Comparison of ENCODE assay signal across 18 cellular contexts in the genomic region with DNA sequence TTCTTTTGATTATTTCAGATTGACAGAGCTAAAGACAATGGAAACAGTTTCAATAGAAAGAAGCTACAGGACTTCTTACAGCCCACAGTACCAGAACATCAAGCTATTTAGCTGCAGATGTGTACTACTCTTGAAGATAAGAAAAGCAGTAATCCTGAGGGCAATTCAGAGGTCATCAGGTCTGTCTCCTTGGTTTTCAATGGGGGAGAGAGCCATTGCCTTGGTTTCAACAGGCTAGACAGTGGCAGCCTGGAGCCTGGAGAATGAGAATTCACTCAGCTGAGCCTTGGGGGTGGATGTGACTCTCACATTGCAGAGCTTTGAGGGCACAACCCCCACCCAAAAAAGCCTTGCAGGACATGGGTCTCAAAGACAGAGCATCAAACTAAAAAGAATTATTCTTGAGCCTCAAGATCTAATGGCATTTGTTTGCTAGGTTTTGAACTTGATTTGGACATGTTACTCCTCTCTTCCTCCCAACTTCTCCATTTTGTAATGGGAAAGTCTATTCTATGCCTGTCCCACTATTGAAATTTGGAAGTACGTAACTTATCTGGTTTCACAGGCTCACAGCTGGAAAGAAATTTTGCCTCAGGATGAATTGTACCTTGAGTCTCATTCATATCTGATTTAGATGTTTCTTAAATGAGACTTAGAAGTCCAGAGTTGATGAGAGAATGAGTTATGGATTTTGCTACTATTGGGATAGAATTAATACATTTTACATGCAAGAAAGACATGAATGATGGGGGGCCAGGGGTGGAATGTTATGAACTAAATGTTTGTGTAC. TPM values are rescaled to one million over a fixed set of nuclear protein-coding genes. Genes with fewer than 3 reads are reported as not detected.
DNase-seq lines count a peak whose midpoint lies in the region; ATAC-seq and TF ChIP-seq lines count a peak whose summit lies in the region.
"Had no signal": no experiment of that assay in that cellular context is flagged by ENCODE, and none has a peak within 500 bp of the region (broad histone marks: within the 10 kb centered on the region; RNA-seq: fewer than 3 reads in every experiment).

No MANE protein-coding gene starts in this region.

- ATAC-seq in HG02588 (IDR thresholded peaks at IDR 0.05; ENCODE audit: unreplicated experiment): no peak
- ATAC-seq: activated CD8-positive, alpha-beta memory T cell treated with anti-CD3 and anti-CD28 coated beads, Interleukin-2, amount 10 ng/mL, durations not matched to agents 7 days and 5 days had no signal

- CTCF ChIA-PET in mammary epithelial cell (lab: Charles Lee; ENCODE audit: low non-redundant PET): no interaction called here

- H2AK5ac ChIP-seq in mesenchymal stem cell (ENCODE audit: low read length, severe bottlenecking): peak overlapping the region; percentile 99

- no peak for DNase-seq in activated CD4-positive, alpha-beta T cell treated with anti-CD3 and anti-CD28 coated beads, Interleukin-2, amount 10 ng/mL, durations not matched to agents 24 days and 14 days
- DNase-seq in activated CD4-positive, alpha-beta T cell treated with anti-CD3 and anti-CD28 coated beads, Interleukin-2, amount 50 U/mL, for 4 hours: no peak
- no peak for DNase-seq in mammary epithelial cell
- DNase-seq in mesenchymal stem cell: no peak
- DNase-seq in type B pancreatic cell (ENCODE audit: extremely low spot score, unreplicated experiment): no peak
- no peak for DNase-seq in hypothalamus (lab: John Stamatoyannopoulos, UW)
- no peak for DNase-seq in mesenteric fat pad (ENCODE audit: low spot score)
- DNase-seq: 8988T; activated CD8-positive, alpha-beta memory T cell treated with anti-CD3 and anti-CD28 coated beads, Interleukin-2, amount 10 ng/mL, durations not matched to agents 7 days and 5 days; activated naive CD8-positive, alpha-beta T cell treated with anti-CD3 and anti-CD28 coated beads for 36 hours; Karpas-422; NCI-H1930; NCI-H82; right lobe of liver; SHP77 treated with DMSO at 0.1 percent for 48 hours had no signal

- no peak overlapping the region for H3K4me3 ChIP-seq in mammary epithelial cell (replicated peaks in 1 of 3; ENCODE audit: insufficient read depth in 1 of 3, low read depth in 2 of 3, low read length in 3 of 3)
- no peak overlapping the region for H3K4me3 ChIP-seq in mesenchymal stem cell (ENCODE audit: insufficient read depth in 1 of 2, low read depth in 1 of 2, low read length in 2 of 2)
- H3K4me3 ChIP-seq: right lobe of liver had no signal

- BruUV-seq in mammary epithelial cell (replicated peaks; lab: Mats Ljungman, UMichigan): no TSS peak

- no peak overlapping the region for H3K14ac ChIP-seq in mesenchymal stem cell (ENCODE audit: low read length in 2 of 2)

- peak overlapping the region; percentile 57 to 89 for H3K4ac ChIP-seq in mesenchymal stem cell (ENCODE audit: low read depth in 1 of 2, low read length in 2 of 2)

- peak overlapping the region; percentile 50 for H4K8ac ChIP-seq in mesenchymal stem cell (ENCODE audit: low read length)

- no peaks in the 10 kb centered on the region for H3K79me2 ChIP-seq in mammary epithelial cell (ENCODE audit: insufficient read depth, low read length)

- H3K23ac ChIP-seq in mesenchymal stem cell (ENCODE audit: low read length in 2 of 2): no peak overlapping the region

- no peaks in the 10 kb centered on the region for H3K79me1 ChIP-seq in mesenchymal stem cell (replicated peaks; ENCODE audit: low read length, poor library complexity, severe bottlenecking)

- peak overlapping the region; percentile 65 to 94 for H2BK12ac ChIP-seq in mesenchymal stem cell (ENCODE audit: low read length in 2 of 2)

- in situ Hi-C loops in mammary epithelial cell (cut with MboI; ENCODE audit: low sequenced_read_pairs in 2 of 2): no loop called here

- dilution Hi-C loops in mammary epithelial cell (cut with HindIII; ENCODE audit: low sequenced_read_pairs): no loop called here

- peak overlapping the region; percentile 95 for H2BK120ac ChIP-seq in mesenchymal stem cell (ENCODE audit: low read depth, low read length)

- intact Hi-C loops in activated CD4-positive, alpha-beta T cell treated with anti-CD3 and anti-CD28 coated beads, Interleukin-2, amount 10 ng/mL, durations not matched to agents 24 days and 14 days (cut with micrococcal nuclease): no loop called here
- intact Hi-C loops in mammary epithelial cell (cut with micrococcal nuclease): loop anchor here (5.0 kb wide), 1 partner anchor 40 kb away; a partner anchor contains a TSS

- H3K9me3 ChIP-seq in mammary epithelial cell (replicated peaks; ENCODE audit: insufficient read depth, low read length) (no peaks in the 10 kb centered on the region), mesenchymal stem cell (ENCODE audit: control insufficient read depth, low read length) (no peaks in the 10 kb centered on the region)
- H3K9me3 ChIP-seq: right lobe of liver had no signal

- peak overlapping the region; percentile 78 for H2BK5ac ChIP-seq in mesenchymal stem cell (ENCODE audit: low read depth, low read length, poor library complexity, severe bottlenecking)

- H4K20me1 ChIP-seq in mammary epithelial cell (ENCODE audit: insufficient read depth, low read length): no peaks in the 10 kb centered on the region

- peak overlapping the region; percentile 82 to 87 for H3K18ac ChIP-seq in mesenchymal stem cell (ENCODE audit: low read depth in 1 of 2, low read length in 2 of 2)

- peaks cover 9% of the 10 kb centered on the region for H3K9me3 Mint-ChIP-seq in activated CD4-positive, alpha-beta T cell treated with anti-CD3 and anti-CD28 coated beads, Interleukin-2, amount 10 ng/mL, durations not matched to agents 24 days and 14 days
- peaks cover 11% of the 10 kb centered on the region for H3K9me3 Mint-ChIP-seq in type B pancreatic cell

- 100% methylated on average over 1 of the region's 1 CpG for WGBS in mammary epithelial cell (ENCODE audit: low coverage, missing lambda C conversion rate)
- 100% methylated on average over 1 of the region's 1 CpG for WGBS in mesenchymal stem cell

- H3K4me2 ChIP-seq in mammary epithelial cell (ENCODE audit: insufficient read depth, low read depth, low read length) (peak overlapping the region; percentile 48), mesenchymal stem cell (ENCODE audit: low read length, poor library complexity, severe bottlenecking) (no peak overlapping the region)

- no peak overlapping the region for H3K4me3 Mint-ChIP-seq in activated CD4-positive, alpha-beta T cell treated with anti-CD3 and anti-CD28 coated beads, Interleukin-2, amount 10 ng/mL, durations not matched to agents 24 days and 14 days
- H3K4me3 Mint-ChIP-seq in type B pancreatic cell: no peak overlapping the region
- H3K4me3 Mint-ChIP-seq: activated CD8-positive, alpha-beta memory T cell treated with anti-CD3 and anti-CD28 coated beads, Interleukin-2, amount 10 ng/mL, durations not matched to agents 7 days and 5 days; activated naive CD8-positive, alpha-beta T cell treated with anti-CD3 and anti-CD28 coated beads for 36 hours had no signal

- H2BK15ac ChIP-seq in mesenchymal stem cell (ENCODE audit: low read depth, poor library complexity, severe bottlenecking): no peak overlapping the region

- TF ChIP-seq CTCF in mammary epithelial cell (conservative IDR thresholded peaks at IDR 0.05 in 1 of 2, IDR thresholded peaks at IDR 0.05 in 1 of 2; ENCODE audit: extremely low read depth in 1 of 2, insufficient read depth in 1 of 2, low read depth in 1 of 2, low read length in 2 of 2) (no peak), type B pancreatic cell (conservative IDR thresholded peaks at IDR 0.05) (no peak)

- peak overlapping the region; percentile 76 for H3K27ac ChIP-seq in mammary epithelial cell (ENCODE audit: insufficient read depth, low read depth, low read length)
- peak overlapping the region; percentile 97 for H3K27ac ChIP-seq in mesenchymal stem cell (ENCODE audit: low read length, poor library complexity, severe bottlenecking)

- H3K36me3 ChIP-seq in mammary epithelial cell (ENCODE audit: insufficient read depth, low read length) (no peaks in the 10 kb centered on the region), mesenchymal stem cell (ENCODE audit: control insufficient read depth in 1 of 2, insufficient read depth in 2 of 2, low read depth in 1 of 2, low read length in 2 of 2) (peaks cover 0 to 2% of the 10 kb centered on the region in 2 experiments)
- H3K36me3 ChIP-seq: right lobe of liver had no signal

- no peaks in the 10 kb centered on the region for H3K27me3 ChIP-seq in mammary epithelial cell (ENCODE audit: insufficient read depth, low read length)
- H3K27me3 ChIP-seq in mesenchymal stem cell (ENCODE audit: control insufficient read depth in 1 of 2, insufficient read depth in 1 of 2, low read length in 2 of 2): no peaks in the 10 kb centered on the region
- H3K27me3 ChIP-seq: right lobe of liver had no signal

- peak overlapping the region; percentile 5 for H3K27ac Mint-ChIP-seq in activated CD4-positive, alpha-beta T cell treated with anti-CD3 and anti-CD28 coated beads, Interleukin-2, amount 10 ng/mL, durations not matched to agents 24 days and 14 days
- H3K27ac Mint-ChIP-seq in type B pancreatic cell: peak overlapping the region; percentile 94
- H3K27ac Mint-ChIP-seq: activated CD8-positive, alpha-beta memory T cell treated with anti-CD3 and anti-CD28 coated beads, Interleukin-2, amount 10 ng/mL, durations not matched to agents 7 days and 5 days; activated naive CD8-positive, alpha-beta T cell treated with anti-CD3 and anti-CD28 coated beads for 36 hours had no signal

- H3K4me1 ChIP-seq in mammary epithelial cell (ENCODE audit: insufficient read depth, low read length) (peaks cover 42% of the 10 kb centered on the region), mesenchymal stem cell (ENCODE audit: control insufficient read depth, insufficient read depth, low read depth, low read length) (peaks cover 11% of the 10 kb centered on the region)

- H4K91ac ChIP-seq in mesenchymal stem cell (ENCODE audit: low read length): peak overlapping the region; percentile 65

- H3K9ac ChIP-seq in mammary epithelial cell (ENCODE audit: insufficient read depth, low read length) (no peak overlapping the region), mesenchymal stem cell (ENCODE audit: low read length) (no peak overlapping the region)

- peaks cover 42% of the 10 kb centered on the region for H3K4me1 Mint-ChIP-seq in activated CD4-positive, alpha-beta T cell treated with anti-CD3 and anti-CD28 coated beads, Interleukin-2, amount 10 ng/mL, durations not matched to agents 24 days and 14 days
- peaks cover 29% of the 10 kb centered on the region for H3K4me1 Mint-ChIP-seq in type B pancreatic cell (ENCODE audit: unreplicated experiment)

- no peaks in the 10 kb centered on the region for H3K27me3 Mint-ChIP-seq in activated CD4-positive, alpha-beta T cell treated with anti-CD3 and anti-CD28 coated beads, Interleukin-2, amount 10 ng/mL, durations not matched to agents 24 days and 14 days
- no peaks in the 10 kb centered on the region for H3K27me3 Mint-ChIP-seq in type B pancreatic cell
- H3K27me3 Mint-ChIP-seq: activated CD8-positive, alpha-beta memory T cell treated with anti-CD3 and anti-CD28 coated beads, Interleukin-2, amount 10 ng/mL, durations not matched to agents 7 days and 5 days; activated naive CD8-positive, alpha-beta T cell treated with anti-CD3 and anti-CD28 coated beads for 36 hours had no signal

- H2AFZ ChIP-seq in mammary epithelial cell (ENCODE audit: low read depth, low read length): peak overlapping the region; percentile 31
- H2AFZ ChIP-seq in mesenchymal stem cell (ENCODE audit: low read depth, low read length): no peak overlapping the region

- peaks cover 38% of the 10 kb centered on the region for H3K36me3 Mint-ChIP-seq in activated CD4-positive, alpha-beta T cell treated with anti-CD3 and anti-CD28 coated beads, Interleukin-2, amount 10 ng/mL, durations not matched to agents 24 days and 14 days (ENCODE audit: low read depth)
- peaks cover 5% of the 10 kb centered on the region for H3K36me3 Mint-ChIP-seq in type B pancreatic cell

RNA-seq across cellular contexts. Expression of a gene that starts 36.9 kb away (rescaled TPM):
- 84.2 and 86.0 TPM in 2 replicates for total RNA-seq in activated CD4-positive, alpha-beta T cell treated with anti-CD3 and anti-CD28 coated beads, Interleukin-2, amount 10 ng/mL, durations not matched to agents 24 days and 14 days
- total RNA-seq in mammary epithelial cell (10 to 100 TPM; 23.0 to 53.8 TPM), type B pancreatic cell (ENCODE audit: low replicate concordance) (51.5 and 86.4 TPM in 2 replicates), mesenteric fat pad (187 TPM)
- polyA plus RNA-seq in mammary epithelial cell: 38.6 TPM
- polyA minus RNA-seq in mammary epithelial cell: 38.9 TPM
- polyA plus RNA-seq in mesenchymal stem cell (2013, experiment 1 of 2): 28.7 TPM
- 26.6 TPM for polyA plus RNA-seq in mesenchymal stem cell (2013, experiment 2 of 2)

RNA-seq across cellular contexts. Expression of a gene that starts 38.2 kb away (rescaled TPM):
- not detected in 2 replicates for total RNA-seq in activated CD4-positive, alpha-beta T cell treated with anti-CD3 and anti-CD28 coated beads, Interleukin-2, amount 10 ng/mL, durations not matched to agents 24 days and 14 days
- total RNA-seq in mammary epithelial cell (not detected), type B pancreatic cell (ENCODE audit: low replicate concordance) (0.62 TPM in 1 of 2 replicates, not detected in the other), mesenteric fat pad (not detected)
- not detected for polyA plus RNA-seq in mammary epithelial cell
- not detected for polyA minus RNA-seq in mammary epithelial cell
- not detected for polyA plus RNA-seq in mesenchymal stem cell (2013, experiment 1 of 2)
- polyA plus RNA-seq in mesenchymal stem cell (2013, experiment 2 of 2): not detected
- total RNA-seq: activated CD8-positive, alpha-beta memory T cell treated with anti-CD3 and anti-CD28 coated beads, Interleukin-2, amount 10 ng/mL, durations not matched to agents 7 days and 5 days; activated naive CD8-positive, alpha-beta T cell treated with anti-CD3 and anti-CD28 coated beads for 36 hours; cerebellum; myocyte; right lobe of liver had no signal
